ENCODE assay signal across 1 cellular context in the genomic region with DNA sequence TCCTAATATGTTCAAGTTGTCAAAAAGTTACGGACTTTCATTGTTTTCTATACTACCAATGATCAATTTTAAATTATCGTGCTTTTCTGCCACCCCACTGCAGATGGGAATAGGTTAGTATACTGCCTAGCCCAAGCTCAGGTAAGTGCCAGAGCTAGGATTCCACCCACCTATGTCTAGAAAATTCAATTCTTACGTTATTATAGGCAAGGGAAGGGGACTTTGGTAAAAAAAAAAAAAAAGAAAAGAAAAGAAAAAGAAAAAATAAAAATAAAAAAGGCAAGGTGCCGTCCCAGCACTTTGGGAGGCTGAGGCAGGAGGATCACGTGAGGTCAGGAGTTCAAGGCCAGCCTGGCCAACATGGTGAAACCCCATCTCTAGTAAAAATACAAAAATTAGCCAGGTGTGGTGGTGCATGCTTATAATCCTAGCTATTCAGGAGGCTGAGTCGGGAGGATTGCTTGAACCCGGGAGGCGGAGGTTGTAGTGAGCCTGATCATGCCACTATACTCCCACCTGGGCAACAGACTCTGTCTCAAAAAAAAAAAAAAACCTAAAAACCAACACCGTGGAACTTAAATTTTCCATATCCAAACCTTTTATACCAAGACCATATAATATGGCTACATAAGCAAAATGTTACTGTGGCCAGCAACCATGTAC.
TF ChIP-seq lines count a peak whose summit lies in the region.

No MANE protein-coding gene starts in this region.

TF ChIP-seq in neural cell, 6 proteins besides CTCF, POLR2A, EP300 and RAD21 (continued from another document):
- TF ChIP-seq, protein P1, sequence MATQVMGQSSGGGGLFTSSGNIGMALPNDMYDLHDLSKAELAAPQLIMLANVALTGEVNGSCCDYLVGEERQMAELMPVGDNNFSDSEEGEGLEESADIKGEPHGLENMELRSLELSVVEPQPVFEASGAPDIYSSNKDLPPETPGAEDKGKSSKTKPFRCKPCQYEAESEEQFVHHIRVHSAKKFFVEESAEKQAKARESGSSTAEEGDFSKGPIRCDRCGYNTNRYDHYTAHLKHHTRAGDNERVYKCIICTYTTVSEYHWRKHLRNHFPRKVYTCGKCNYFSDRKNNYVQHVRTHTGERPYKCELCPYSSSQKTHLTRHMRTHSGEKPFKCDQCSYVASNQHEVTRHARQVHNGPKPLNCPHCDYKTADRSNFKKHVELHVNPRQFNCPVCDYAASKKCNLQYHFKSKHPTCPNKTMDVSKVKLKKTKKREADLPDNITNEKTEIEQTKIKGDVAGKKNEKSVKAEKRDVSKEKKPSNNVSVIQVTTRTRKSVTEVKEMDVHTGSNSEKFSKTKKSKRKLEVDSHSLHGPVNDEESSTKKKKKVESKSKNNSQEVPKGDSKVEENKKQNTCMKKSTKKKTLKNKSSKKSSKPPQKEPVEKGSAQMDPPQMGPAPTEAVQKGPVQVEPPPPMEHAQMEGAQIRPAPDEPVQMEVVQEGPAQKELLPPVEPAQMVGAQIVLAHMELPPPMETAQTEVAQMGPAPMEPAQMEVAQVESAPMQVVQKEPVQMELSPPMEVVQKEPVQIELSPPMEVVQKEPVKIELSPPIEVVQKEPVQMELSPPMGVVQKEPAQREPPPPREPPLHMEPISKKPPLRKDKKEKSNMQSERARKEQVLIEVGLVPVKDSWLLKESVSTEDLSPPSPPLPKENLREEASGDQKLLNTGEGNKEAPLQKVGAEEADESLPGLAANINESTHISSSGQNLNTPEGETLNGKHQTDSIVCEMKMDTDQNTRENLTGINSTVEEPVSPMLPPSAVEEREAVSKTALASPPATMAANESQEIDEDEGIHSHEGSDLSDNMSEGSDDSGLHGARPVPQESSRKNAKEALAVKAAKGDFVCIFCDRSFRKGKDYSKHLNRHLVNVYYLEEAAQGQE (IDR thresholded peaks at IDR 0.05; ENCODE audit: borderline replicate concordance): no peak
